In genomic region chr9:100216178-100216787, GRCh38 we compare ENCODE assay signal across 7 cellular contexts.
DNase-seq lines count a peak whose midpoint lies in the region; ATAC-seq and TF ChIP-seq lines count a peak whose summit lies in the region.

No MANE protein-coding gene starts in this region.

- peak; percentile 73 for DNase-seq in NCI-H82 (lab: John Stamatoyannopoulos, UW)
- DNase-seq in activated T-cell treated with anti-CD3 and anti-CD28 coated beads, Interleukin-2, amount 50 U/mL, for 24 hours, result peak; percentile 60
- DNase-seq in foreskin keratinocyte, result peak; percentile 9 to 34
- peak; percentile 23 to 71 for DNase-seq in trophoblast cell
- DNase-seq in uterus, result no peak

- no peak overlapping the region for H3K14ac ChIP-seq in trophoblast cell (ENCODE audit: low read length)

- no peak overlapping the region for H3K4ac ChIP-seq in trophoblast cell (ENCODE audit: low read depth, low read length)

- no peak overlapping the region for H2AK5ac ChIP-seq in trophoblast cell (ENCODE audit: low read length)

- no peak overlapping the region for H3K4me3 Mint-ChIP-seq in activated T-cell treated with anti-CD3 and anti-CD28 coated beads, Interleukin-2, amount 50 U/mL, for 24 hours

- peaks cover 3% of the 10 kb centered on the region for H3K79me1 ChIP-seq in trophoblast cell (ENCODE audit: low read length)

- no peak overlapping the region for H3K4me2 ChIP-seq in trophoblast cell (ENCODE audit: low read length)

- no peaks in the 10 kb centered on the region for H3K4me1 ChIP-seq in HEK293 (ENCODE audit: control insufficient read depth, insufficient read depth, low read length)
- H3K4me1 ChIP-seq in foreskin keratinocyte, result no peaks in the 10 kb centered on the region
- peaks cover 4 to 6% of the 10 kb centered on the region in 2 experiments for H3K4me1 ChIP-seq in trophoblast cell (ENCODE audit: control insufficient read depth in 1 of 2, insufficient read depth in 2 of 2, low read length in 2 of 2)
- H3K4me1 ChIP-seq in uterus, result no peaks in the 10 kb centered on the region

- no peak overlapping the region for H2BK5ac ChIP-seq in trophoblast cell (ENCODE audit: low read depth, low read length, poor library complexity)

- no peak overlapping the region for H4K91ac ChIP-seq in trophoblast cell (ENCODE audit: low read depth, low read length)

- no peaks in the 10 kb centered on the region for H3K9me3 Mint-ChIP-seq in activated T-cell treated with anti-CD3 and anti-CD28 coated beads, Interleukin-2, amount 50 U/mL, for 24 hours

- no peak overlapping the region for H4K8ac ChIP-seq in trophoblast cell (ENCODE audit: low read depth, low read length)

- no CpG with 5 or more reads among the region's 4 CpGs for WGBS in trophoblast cell (ENCODE audit: extremely low coverage, insufficient coverage, insufficient read length)

- H3K27me3 ChIP-seq in foreskin keratinocyte (no peaks in the 10 kb centered on the region), trophoblast cell (ENCODE audit: insufficient read depth, low read length) (no peaks in the 10 kb centered on the region), uterus (no peaks in the 10 kb centered on the region)

- peaks cover 2% of the 10 kb centered on the region for H3K36me3 Mint-ChIP-seq in activated T-cell treated with anti-CD3 and anti-CD28 coated beads, Interleukin-2, amount 50 U/mL, for 24 hours (ENCODE audit: low read depth)

- no peaks in the 10 kb centered on the region for H3K9me3 ChIP-seq in HEK293 (ENCODE audit: control insufficient read depth, insufficient read depth, low read depth, low read length)
- H3K9me3 ChIP-seq in trophoblast cell (ENCODE audit: insufficient read depth, low read depth, low read length), result no peaks in the 10 kb centered on the region
- H3K9me3 ChIP-seq in uterus, result no peaks in the 10 kb centered on the region

- H4K12ac ChIP-seq in trophoblast cell (ENCODE audit: low read depth, low read length), result no peak overlapping the region

- no peak overlapping the region for H2BK12ac ChIP-seq in trophoblast cell (ENCODE audit: low read length)

- H3K36me3 ChIP-seq in HEK293 (ENCODE audit: control insufficient read depth in 2 of 2, insufficient read depth in 1 of 2, low read length in 2 of 2) (peaks cover 0 to 23% of the 10 kb centered on the region in 2 experiments; a peak in 1 of 3 replicates), trophoblast cell (ENCODE audit: control insufficient read depth in 1 of 2, insufficient read depth in 2 of 2, low read length in 2 of 2) (no peaks in the 10 kb centered on the region), uterus (no peaks in the 10 kb centered on the region)

- TF ChIP-seq CTCF in GM12875 (IDR thresholded peaks at IDR 0.05; ENCODE audit: borderline replicate concordance, insufficient read depth, low read depth, low read length) (peak; percentile 71), HEK293 (tag by site-specific recombination; IDR thresholded peaks at IDR 0.05) (no peak), foreskin keratinocyte (conservative IDR thresholded peaks at IDR 0.05) (peak; percentile 73), uterus (IDR thresholded peaks at IDR 0.05) (peak in 3 of 4 experiments; percentile 14 to 29 (median 15))

- CTCF ChIA-PET in HEK293 (lab: Yijun Ruan, JAX), result interaction anchor here (0.6 to 1.4 kb wide), 8 partner anchors 8 to 474 kb away, joined by 3 to 7 read pairs (median 3); no protein-coding TSS in a partner anchor

- POLR2A ChIA-PET in HEK293 (lab: Yijun Ruan, JAX), result no interaction called here

- no peaks in the 10 kb centered on the region for H3K79me2 ChIP-seq in trophoblast cell (ENCODE audit: control insufficient read depth, insufficient read depth, low read length, poor library complexity)

- no peak for TF ChIP-seq POLR2A in uterus (IDR thresholded peaks at IDR 0.05)

- no peak overlapping the region for H3K9ac ChIP-seq in trophoblast cell (ENCODE audit: low read length)

- H3K27ac ChIP-seq in HEK293 (ENCODE audit: extremely low read depth, low read depth, low read length) (no peak overlapping the region), foreskin keratinocyte (no peak overlapping the region), trophoblast cell (ENCODE audit: low read depth, low read length) (no peak overlapping the region), uterus (no peak overlapping the region)

- no peaks in the 10 kb centered on the region for H3K27me3 Mint-ChIP-seq in activated T-cell treated with anti-CD3 and anti-CD28 coated beads, Interleukin-2, amount 50 U/mL, for 24 hours

- no peak overlapping the region for H3K4me3 ChIP-seq in GM12875 (ENCODE audit: low read depth, low read length)
- no peak overlapping the region for H3K4me3 ChIP-seq in HEK293 (ENCODE audit: low read depth, low read length)
- H3K4me3 ChIP-seq in trophoblast cell (ENCODE audit: low read depth, low read length), result no peak overlapping the region
- no peak overlapping the region for H3K4me3 ChIP-seq in uterus

- peak; percentile 86 for ATAC-seq in foreskin keratinocyte

- H3K18ac ChIP-seq in trophoblast cell (ENCODE audit: low read length), result no peak overlapping the region

- H3K27ac Mint-ChIP-seq in activated T-cell treated with anti-CD3 and anti-CD28 coated beads, Interleukin-2, amount 50 U/mL, for 24 hours, result no peak overlapping the region

- no peak overlapping the region for H3K23ac ChIP-seq in trophoblast cell (ENCODE audit: low read length)

- H2AFZ ChIP-seq in trophoblast cell (ENCODE audit: insufficient read depth, low read length, poor library complexity), result no peak overlapping the region

- intact Hi-C loops in uterus (cut with DNase I; ENCODE audit: low total_unique reads), result no loop called here

- H2BK120ac ChIP-seq in trophoblast cell (ENCODE audit: insufficient read depth, low read length, poor library complexity), result no peak overlapping the region

- peaks cover 8% of the 10 kb centered on the region for H3K4me1 Mint-ChIP-seq in activated T-cell treated with anti-CD3 and anti-CD28 coated beads, Interleukin-2, amount 50 U/mL, for 24 hours (ENCODE audit: low read depth)

TF ChIP-seq in HEK293, 187 proteins besides CTCF, POLR2A, EP300 and RAD21:
- peak; percentile 50 for TF ChIP-seq ZNF654 (tag by site-specific recombination; IDR thresholded peaks at IDR 0.05; ENCODE audit: low read depth)
- TF ChIP-seq ZNF830 (tag by site-specific recombination; IDR thresholded peaks at IDR 0.05; ENCODE audit: low read depth), result no peak

Comparison
In these comparisons a context has a peak if more than half of its experiments do, and no peak if none do; other contexts are left out.
1. DNase-seq: peak in NCI-H82 (single experiment), activated T-cell treated with anti-CD3 and anti-CD28 coated beads, Interleukin-2, amount 50 U/mL, for 24 hours (single experiment), foreskin keratinocyte (2 of 2) and trophoblast cell (2 of 2); none in uterus (0 of 2).